8 cellular contexts compared by ENCODE assay signal in genomic region chr16:1769402-1770300, GRCh38. TPM values are rescaled to one million over a fixed set of nuclear protein-coding genes. Genes with fewer than 3 reads are reported as not detected.
DNase-seq lines count a peak whose midpoint lies in the region; ATAC-seq and TF ChIP-seq lines count a peak whose summit lies in the region.

No MANE protein-coding gene starts in this region.

- peak overlapping the region; percentile 88 for H3K4me3 ChIP-seq in osteoblast (ENCODE audit: insufficient read depth, low read length)

- H4K20me1 ChIP-seq in osteoblast (ENCODE audit: insufficient read depth, low read length): peaks cover 25% of the 10 kb centered on the region

- TF ChIP-seq CTCF in C4-2B (conservative IDR thresholded peaks at IDR 0.05): no peak
- TF ChIP-seq CTCF in osteoblast (IDR thresholded peaks at IDR 0.05; ENCODE audit: extremely low read depth, low read depth, low read length): no peak

- DNase-seq in caudate nucleus (lab: John Stamatoyannopoulos, UW) (peak in 9 of 61 donors; percentile 27 to 67 (median 50)), osteoblast (ENCODE audit: insufficient read length, low spot score, missing footprints) (no peak)
- no peak for DNase-seq in NK-92 treated with Interleukin-12 subunit alpha and Interleukin-12 subunit beta, amount 100 ng/mL, for 24 hours (lab: John Stamatoyannopoulos, UW)
- no peak for DNase-seq in stimulated activated CD4-positive, alpha-beta T cell treated with anti-CD3 and anti-CD28 coated beads, Interleukin-2, amount 100 ng/mL, for 24 hours
- no peak for DNase-seq in stimulated activated CD4-positive, alpha-beta T cell treated with anti-CD3 and anti-CD28 coated beads, Interleukin-15, amount 100 ng/mL, for 24 hours

- H3K36me3 ChIP-seq in osteoblast (ENCODE audit: insufficient read depth, low read length): peaks cover 29% of the 10 kb centered on the region

- H3K4me2 ChIP-seq in osteoblast (ENCODE audit: insufficient read depth, low read length): peak overlapping the region; percentile 81

- peaks cover 1% of the 10 kb centered on the region for H3K36me3 Mint-ChIP-seq in IgD-negative memory B cell

- no peak overlapping the region for H2AFZ ChIP-seq in osteoblast (ENCODE audit: low read length)

- no peaks in the 10 kb centered on the region for H3K9me3 ChIP-seq in osteoblast (ENCODE audit: low read depth, low read length)

- no peaks in the 10 kb centered on the region for H3K9me3 Mint-ChIP-seq in IgD-negative memory B cell

- peak overlapping the region; percentile 81 to 99 (median 82) for H3K27ac Mint-ChIP-seq in IgD-negative memory B cell

- peaks cover 25% of the 10 kb centered on the region for H3K4me1 ChIP-seq in osteoblast (ENCODE audit: insufficient read depth, low read length)

- H3K4me3 Mint-ChIP-seq in IgD-negative memory B cell: peak overlapping the region; percentile 8 to 99 (median 91)

- H3K27ac ChIP-seq in C4-2B (peak overlapping the region; percentile 94), caudate nucleus (ENCODE audit: low read depth, low read length) (peak overlapping the region; percentile 70), osteoblast (ENCODE audit: low read depth, low read length) (peak overlapping the region; percentile 41)

- H3K79me2 ChIP-seq in osteoblast (ENCODE audit: insufficient read depth, low read length): peaks cover 25% of the 10 kb centered on the region

- ATAC-seq in esophagus mucosa: no peak

- H3K4me1 Mint-ChIP-seq in IgD-negative memory B cell: peaks cover 6 to 12% (median 8%) of the 10 kb centered on the region in 3 donors

- no peaks in the 10 kb centered on the region for H3K27me3 ChIP-seq in osteoblast (ENCODE audit: insufficient read depth, low read length)

- no peaks in the 10 kb centered on the region for H3K27me3 Mint-ChIP-seq in IgD-negative memory B cell

RNA-seq across cellular contexts. Expression of gene NME3, which starts 1.7 kb away (rescaled TPM):
- 66.1 TPM for polyA plus RNA-seq in IgD-negative memory B cell
- total RNA-seq in osteoblast (49.2 and 55.4 TPM in 2 replicates), esophagus mucosa (29.6 TPM)

RNA-seq across cellular contexts. Expression of gene EME2, which starts 3.0 kb away (rescaled TPM):
- 1.5 TPM for polyA plus RNA-seq in IgD-negative memory B cell
- total RNA-seq in osteoblast: 10.0 and 16.3 TPM in 2 replicates
- 13.0 TPM for total RNA-seq in esophagus mucosa

RNA-seq across cellular contexts. Expression of gene MRPS34, which starts 3.3 kb away (rescaled TPM):
- 156 TPM for polyA plus RNA-seq in IgD-negative memory B cell
- 40.5 and 47.1 TPM in 2 replicates for total RNA-seq in osteoblast
- total RNA-seq in esophagus mucosa: 98.6 TPM

RNA-seq across cellular contexts. Expression of gene SPSB3, which starts 12.7 kb away (rescaled TPM):
- 55.2 TPM for polyA plus RNA-seq in IgD-negative memory B cell
- 33.6 and 42.3 TPM in 2 replicates for total RNA-seq in osteoblast
- 23.5 TPM for total RNA-seq in esophagus mucosa

RNA-seq across cellular contexts. Expression of gene NUBP2, which starts 13.1 kb away (rescaled TPM):
- 76.9 TPM for polyA plus RNA-seq in IgD-negative memory B cell
- total RNA-seq in osteoblast: 45.4 and 56.1 TPM in 2 replicates
- total RNA-seq in esophagus mucosa: 45.6 TPM

Comparison
In these comparisons a context has a peak if more than half of its experiments do, and no peak if none do; other contexts are left out.
1. H3K27ac ChIP-seq: peak in every context shown above with its lines; median percentile 94 in C4-2B; 70 in caudate nucleus; 41 in osteoblast.